14 cellular contexts compared by ENCODE assay signal in the genomic region with DNA sequence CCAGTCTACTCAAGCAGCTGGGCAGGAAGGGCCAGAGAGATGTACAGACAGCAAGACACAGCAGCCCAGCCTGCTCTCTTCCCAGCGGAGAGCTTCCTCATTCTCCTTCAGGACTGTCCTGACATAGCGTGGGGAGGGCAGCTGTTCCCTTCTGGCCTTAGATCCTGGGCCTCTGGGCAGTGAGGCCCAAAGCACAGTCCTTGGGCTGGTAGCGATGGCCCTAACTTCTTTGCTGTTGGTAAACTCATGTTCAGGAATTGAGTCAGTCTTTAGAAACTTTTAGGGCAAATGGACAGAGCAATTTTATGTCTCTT.
DNase-seq lines count a peak whose midpoint lies in the region; ATAC-seq, FAIRE-seq and TF ChIP-seq lines count a peak whose summit lies in the region.
"Had no signal": no experiment of that assay in that cellular context is flagged by ENCODE, and none has a peak within 500 bp of the region (broad histone marks: within the 10 kb centered on the region; RNA-seq: fewer than 3 reads in every experiment).

No MANE protein-coding gene starts in this region.

- POLR2A ChIA-PET in A673 (lab: Charles Lee; ENCODE audit: low non-redundant PET) = no interaction called here

- WGBS in right lobe of liver (ENCODE audit: insufficient coverage, low coverage, low lambda C conversion rate, missing lambda C conversion rate) = 24% methylated on average over 3 of the region's 3 CpGs
- WGBS in small intestine, 3 donors = 23 to 59% (median 37%) methylated on average over 3 of the region's 3 CpGs

- no peaks in the 10 kb centered on the region for H3K9me3 ChIP-seq in DOHH2 (ENCODE audit: control insufficient read depth, insufficient read depth, low read length)
- no peaks in the 10 kb centered on the region for H3K9me3 ChIP-seq in breast epithelium
- no peaks in the 10 kb centered on the region for H3K9me3 ChIP-seq in right lobe of liver
- H3K9me3 ChIP-seq in small intestine (ENCODE audit: control insufficient read depth, low read depth) = no peaks in the 10 kb centered on the region
- no peaks in the 10 kb centered on the region for H3K9me3 ChIP-seq in A673 (ENCODE audit: low read depth, low read length, poor library complexity, severe bottlenecking)

- peaks cover 9% of the 10 kb centered on the region; the same call in 1 of the 2 replicates for H4K20me1 ChIP-seq in DOHH2 (ENCODE audit: control insufficient read depth, insufficient read depth, low read depth, low read length)

- peak overlapping the region; percentile 58 for H3K4me2 ChIP-seq in DOHH2 (ENCODE audit: low read length)

- TF ChIP-seq POLR2A in breast epithelium (IDR thresholded peaks at IDR 0.05) (no peak), right lobe of liver (IDR thresholded peaks at IDR 0.05) (no peak)

- CTCF ChIA-PET in A673 (lab: Charles Lee) = no interaction called here

- peaks cover 23% of the 10 kb centered on the region for H3F3A ChIP-seq in DOHH2 (ENCODE audit: control insufficient read depth, insufficient read depth)

- intact Hi-C loops in breast epithelium (cut with DNase I; ENCODE audit: low total_unique reads) (no loop called here), right lobe of liver (cut with DNase I) (no loop called here), A673 (cut with micrococcal nuclease; ENCODE audit: unreplicated experiment) (no loop called here)

- no peak for FAIRE-seq in small intestine (lab: Jason Lieb, UNC)

- DNase-seq in breast epithelium (ENCODE audit: low spot score in 2 of 2) (no peak), right lobe of liver (no peak), small intestine (no peak), A673 (ENCODE audit: low spot score) (no peak), SK-N-DZ (ENCODE audit: low spot score) (no peak), coronary artery (ENCODE audit: low spot score) (no peak)
- DNase-seq: activated naive CD4-positive, alpha-beta T cell treated with Interleukin-2 at 50 U/mL for 16 hours; central memory CD4-positive, alpha-beta T cell; GDM1; naive thymus-derived CD4-positive, alpha-beta T cell; NCI-H187; stimulated activated CD8-positive, alpha-beta memory T cell treated with anti-CD3 and anti-CD28 coated beads, Interleukin-4, amount 100 ng/mL, for 48 hours had no signal

- TF ChIP-seq CTCF in DOHH2 (IDR thresholded peaks at IDR 0.05; ENCODE audit: low read depth, low read length, poor library complexity, severe bottlenecking) (no peak), breast epithelium (IDR thresholded peaks at IDR 0.05) (no peak), right lobe of liver (IDR thresholded peaks at IDR 0.05) (no peak), A673 (conservative IDR thresholded peaks at IDR 0.05; ENCODE audit: low read depth, low read length) (no peak), coronary artery (IDR thresholded peaks at IDR 0.05) (no peak)

- no peaks in the 10 kb centered on the region for H3K9me2 ChIP-seq in DOHH2 (replicated peaks; ENCODE audit: control insufficient read depth, low read length)

- peaks cover 35% of the 10 kb centered on the region for H3K4me1 ChIP-seq in DOHH2 (ENCODE audit: control insufficient read depth, low read length)
- peaks cover 7 to 23% of the 10 kb centered on the region in 2 donors for H3K4me1 ChIP-seq in breast epithelium
- peaks cover 0 to 46% (median 14%) of the 10 kb centered on the region in 4 donors for H3K4me1 ChIP-seq in right lobe of liver
- H3K4me1 ChIP-seq in small intestine (ENCODE audit: control insufficient read depth in 2 of 2, insufficient read depth in 1 of 2, low read depth in 1 of 2, low read length in 1 of 2) = peaks cover 0 to 12% of the 10 kb centered on the region in 2 donors
- no peaks in the 10 kb centered on the region for H3K4me1 ChIP-seq in A673 (ENCODE audit: insufficient read depth, low read length, poor library complexity, severe bottlenecking)

- H3K27me3 ChIP-seq in DOHH2 (ENCODE audit: control insufficient read depth, low read length) (no peaks in the 10 kb centered on the region), breast epithelium (no peaks in the 10 kb centered on the region), right lobe of liver (no peaks in the 10 kb centered on the region), small intestine (ENCODE audit: control insufficient read depth in 2 of 2, insufficient read depth in 2 of 2, low read length in 2 of 2) (no peaks in the 10 kb centered on the region), A673 (replicated peaks; ENCODE audit: insufficient read depth, low read depth, low read length, poor library complexity) (no peaks in the 10 kb centered on the region)

- peaks cover 56% of the 10 kb centered on the region for H3K36me3 ChIP-seq in DOHH2 (ENCODE audit: control insufficient read depth, low read length)
- no peaks in the 10 kb centered on the region for H3K36me3 ChIP-seq in breast epithelium
- H3K36me3 ChIP-seq in right lobe of liver = peaks cover 0 to 20% (median 3%) of the 10 kb centered on the region in 4 donors
- H3K36me3 ChIP-seq in small intestine (ENCODE audit: control insufficient read depth in 2 of 2, insufficient read depth in 2 of 2, low read length in 2 of 2) = no peaks in the 10 kb centered on the region
- no peaks in the 10 kb centered on the region for H3K36me3 ChIP-seq in A673 (ENCODE audit: insufficient read depth, low read length, poor library complexity, severe bottlenecking)

- peak overlapping the region; percentile 60 for H3K27ac ChIP-seq in DOHH2 (ENCODE audit: low read depth, low read length)
- H3K27ac ChIP-seq in breast epithelium = peak overlapping the region; percentile 80 to 85
- H3K27ac ChIP-seq in right lobe of liver = peak overlapping the region; percentile 80 to 95 (median 90)
- H3K27ac ChIP-seq in small intestine (ENCODE audit: low read depth in 1 of 2, low read length in 1 of 2) = peak overlapping the region; percentile 91 to 95
- no peak overlapping the region for H3K27ac ChIP-seq in A673 (ENCODE audit: low read depth, low read length, poor library complexity, severe bottlenecking)
- peak overlapping the region in 1 of 2 donors; percentile 58 for H3K27ac ChIP-seq in coronary artery

- H3K4me3 ChIP-seq in DOHH2 (ENCODE audit: low read length) = peak overlapping the region; percentile 45; the same call in 1 of the 2 replicates
- H3K4me3 ChIP-seq in breast epithelium = no peak overlapping the region
- peak overlapping the region; percentile 29 to 52 (median 52) for H3K4me3 ChIP-seq in right lobe of liver
- H3K4me3 ChIP-seq in small intestine (ENCODE audit: low read depth in 1 of 2, low read length in 2 of 2) = peak overlapping the region; percentile 13 to 38
- H3K4me3 ChIP-seq in A673 (ENCODE audit: low read depth, low read length, poor library complexity, severe bottlenecking) = no peak overlapping the region
- H3K4me3 ChIP-seq in coronary artery = no peak overlapping the region

- peak in 3 of 4 donors; percentile 38 to 66 (median 62) for ATAC-seq in right lobe of liver
- ATAC-seq in GM18498 (IDR thresholded peaks at IDR 0.05; ENCODE audit: unreplicated experiment) = no peak
- ATAC-seq: naive thymus-derived CD4-positive, alpha-beta T cell had no signal

- peaks cover 75% of the 10 kb centered on the region for H3K79me2 ChIP-seq in DOHH2 (ENCODE audit: control insufficient read depth, low read length)

- BruUV-seq in A673 (replicated peaks; lab: Mats Ljungman, UMichigan) = no TSS peak

Comparison
In these comparisons a context has a peak if more than half of its experiments do, and no peak if none do; other contexts are left out.
1. H3K4me3 ChIP-seq: peak in DOHH2 (single experiment), right lobe of liver (3 of 3) and small intestine (2 of 2); none in breast epithelium (0 of 3), A673 (single experiment) and coronary artery (single experiment).